7 cellular contexts compared by ENCODE assay signal in the genomic region with DNA sequence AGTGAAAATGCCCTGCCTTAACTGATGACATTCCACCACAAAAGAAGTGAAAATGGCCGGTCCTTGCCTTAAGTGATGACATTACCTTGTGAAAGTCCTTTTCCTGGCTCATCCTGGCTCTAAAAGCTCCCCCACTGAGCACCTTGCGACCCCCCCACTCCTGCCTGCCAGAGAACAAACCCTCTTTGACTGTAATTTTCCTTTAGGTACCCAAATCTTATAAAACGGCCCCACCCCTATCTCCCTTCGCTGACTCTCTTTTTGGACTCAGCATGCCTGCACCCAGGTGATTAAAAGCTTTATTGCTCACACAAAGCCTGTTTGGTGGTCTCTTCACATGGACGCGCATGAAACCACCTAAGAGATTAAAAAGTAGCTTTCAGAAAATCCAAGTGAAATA. TPM values are rescaled to one million over a fixed set of nuclear protein-coding genes. Genes with fewer than 3 reads are reported as not detected.
"Had no signal": no experiment of that assay in that cellular context is flagged by ENCODE, and none has a peak within 500 bp of the region (broad histone marks: within the 10 kb centered on the region; RNA-seq: fewer than 3 reads in every experiment).

No MANE protein-coding gene starts in this region.

RNA-seq across cellular contexts. Expression of gene CHST9, which starts 47.2 kb away (rescaled TPM):
- total RNA-seq: dermis microvascular lymphatic vessel endothelial cell, endothelial cell of umbilical vein, glomerular endothelial cell, mesenteric fat pad, myocyte had no signal
- polyA plus RNA-seq: endothelial cell of umbilical vein, immature natural killer cell, mammary epithelial cell had no signal
